ENCODE assay signal across 1 cellular context in the genomic region with DNA sequence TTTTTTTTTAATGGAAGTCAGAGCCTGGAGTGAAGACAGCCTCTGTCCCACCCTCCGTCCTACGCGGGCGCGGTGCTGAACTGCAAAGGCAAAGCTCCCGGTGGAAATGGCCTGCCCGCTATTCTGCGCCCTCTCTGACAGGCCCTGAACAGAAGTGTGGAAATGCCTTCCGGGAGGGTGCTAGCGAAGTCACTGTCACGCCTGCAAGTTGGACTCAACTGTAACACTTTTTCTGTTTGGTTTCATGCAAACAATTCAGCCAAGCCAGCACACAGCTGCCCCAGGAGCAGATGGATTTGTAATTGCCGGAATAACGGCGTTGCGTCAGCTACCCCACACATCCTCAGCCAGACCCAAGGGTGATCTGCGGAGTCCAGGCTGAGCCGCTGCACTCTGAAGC.
TF ChIP-seq lines count a peak whose summit lies in the region.

No MANE protein-coding gene starts in this region.

TF ChIP-seq in K562, 482 proteins besides CTCF, POLR2A, EP300 and RAD21:
- TF ChIP-seq, protein P1, sequence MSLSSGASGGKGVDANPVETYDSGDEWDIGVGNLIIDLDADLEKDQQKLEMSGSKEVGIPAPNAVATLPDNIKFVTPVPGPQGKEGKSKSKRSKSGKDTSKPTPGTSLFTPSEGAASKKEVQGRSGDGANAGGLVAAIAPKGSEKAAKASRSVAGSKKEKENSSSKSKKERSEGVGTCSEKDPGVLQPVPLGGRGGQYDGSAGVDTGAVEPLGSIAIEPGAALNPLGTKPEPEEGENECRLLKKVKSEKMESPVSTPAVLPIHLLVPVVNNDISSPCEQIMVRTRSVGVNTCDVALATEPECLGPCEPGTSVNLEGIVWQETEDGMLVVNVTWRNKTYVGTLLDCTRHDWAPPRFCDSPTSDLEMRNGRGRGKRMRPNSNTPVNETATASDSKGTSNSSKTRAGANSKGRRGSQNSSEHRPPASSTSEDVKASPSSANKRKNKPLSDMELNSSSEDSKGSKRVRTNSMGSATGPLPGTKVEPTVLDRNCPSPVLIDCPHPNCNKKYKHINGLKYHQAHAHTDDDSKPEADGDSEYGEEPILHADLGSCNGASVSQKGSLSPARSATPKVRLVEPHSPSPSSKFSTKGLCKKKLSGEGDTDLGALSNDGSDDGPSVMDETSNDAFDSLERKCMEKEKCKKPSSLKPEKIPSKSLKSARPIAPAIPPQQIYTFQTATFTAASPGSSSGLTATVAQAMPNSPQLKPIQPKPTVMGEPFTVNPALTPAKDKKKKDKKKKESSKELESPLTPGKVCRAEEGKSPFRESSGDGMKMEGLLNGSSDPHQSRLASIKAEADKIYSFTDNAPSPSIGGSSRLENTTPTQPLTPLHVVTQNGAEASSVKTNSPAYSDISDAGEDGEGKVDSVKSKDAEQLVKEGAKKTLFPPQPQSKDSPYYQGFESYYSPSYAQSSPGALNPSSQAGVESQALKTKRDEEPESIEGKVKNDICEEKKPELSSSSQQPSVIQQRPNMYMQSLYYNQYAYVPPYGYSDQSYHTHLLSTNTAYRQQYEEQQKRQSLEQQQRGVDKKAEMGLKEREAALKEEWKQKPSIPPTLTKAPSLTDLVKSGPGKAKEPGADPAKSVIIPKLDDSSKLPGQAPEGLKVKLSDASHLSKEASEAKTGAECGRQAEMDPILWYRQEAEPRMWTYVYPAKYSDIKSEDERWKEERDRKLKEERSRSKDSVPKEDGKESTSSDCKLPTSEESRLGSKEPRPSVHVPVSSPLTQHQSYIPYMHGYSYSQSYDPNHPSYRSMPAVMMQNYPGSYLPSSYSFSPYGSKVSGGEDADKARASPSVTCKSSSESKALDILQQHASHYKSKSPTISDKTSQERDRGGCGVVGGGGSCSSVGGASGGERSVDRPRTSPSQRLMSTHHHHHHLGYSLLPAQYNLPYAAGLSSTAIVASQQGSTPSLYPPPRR (CRISPR knock-in tag; IDR thresholded peaks at IDR 0.05; ENCODE audit: borderline replicate concordance): no peak
- TF ChIP-seq ZNF696 (CRISPR knock-in tag; conservative IDR thresholded peaks at IDR 0.05) (no peak), ZNF165 (CRISPR knock-in tag; IDR thresholded peaks at IDR 0.05; ENCODE audit: borderline replicate concordance) (no peak), NR2C1 (IDR thresholded peaks at IDR 0.05) (no peak), NR2C1 (tag; IDR thresholded peaks at IDR 0.05) (no peak), PTRF (tag; IDR thresholded peaks at IDR 0.05) (no peak)
